In the genomic region with DNA sequence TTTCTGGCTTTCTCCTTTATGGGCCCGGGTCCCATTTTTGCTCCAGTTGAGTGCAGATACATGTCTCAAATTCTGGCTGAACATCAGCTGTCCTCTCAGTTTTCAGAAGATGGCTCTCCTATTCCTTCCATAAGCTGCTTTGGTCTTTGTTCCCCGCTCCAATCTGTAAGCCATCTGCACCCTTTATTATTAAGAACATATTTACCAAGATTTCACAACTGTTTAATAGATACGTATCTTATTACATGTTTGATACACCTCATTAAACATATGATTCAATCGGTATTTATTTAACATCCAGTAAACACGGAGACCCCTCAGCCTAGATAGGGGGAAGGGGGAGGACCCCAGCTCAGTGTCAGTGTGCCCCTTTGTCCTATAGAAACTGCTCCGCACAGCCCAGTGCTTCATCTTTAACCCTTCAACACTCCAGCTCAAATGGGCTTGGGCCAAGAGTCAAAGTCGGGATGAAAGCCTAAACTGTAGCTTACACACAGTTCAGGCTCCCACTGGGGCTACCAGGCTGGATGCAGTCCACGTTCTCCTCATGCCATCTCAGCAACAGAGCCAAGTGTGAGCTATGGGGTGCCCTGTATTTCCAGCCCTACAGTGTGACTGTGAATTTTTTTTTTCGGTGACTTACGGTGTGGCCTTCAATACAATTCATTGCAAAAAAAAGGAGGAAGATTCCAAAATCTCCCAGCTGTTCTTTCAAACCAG, we compare ENCODE assay signal across 1 cellular context.
TF ChIP-seq lines count a peak whose summit lies in the region.

No MANE protein-coding gene starts in this region.

TF ChIP-seq in IMR-90, 13 proteins besides CTCF, POLR2A, EP300 and RAD21 (continued from another document):
- TF ChIP-seq BHLHE40 (IDR thresholded peaks at IDR 0.05; ENCODE audit: low read depth, low read length) (no peak), RFX5 (IDR thresholded peaks at IDR 0.05; ENCODE audit: low read depth, low read length) (no peak), NFE2L2 (IDR thresholded peaks at IDR 0.05; ENCODE audit: low read depth, low read length) (no peak)
- TF ChIP-seq, protein P1, sequence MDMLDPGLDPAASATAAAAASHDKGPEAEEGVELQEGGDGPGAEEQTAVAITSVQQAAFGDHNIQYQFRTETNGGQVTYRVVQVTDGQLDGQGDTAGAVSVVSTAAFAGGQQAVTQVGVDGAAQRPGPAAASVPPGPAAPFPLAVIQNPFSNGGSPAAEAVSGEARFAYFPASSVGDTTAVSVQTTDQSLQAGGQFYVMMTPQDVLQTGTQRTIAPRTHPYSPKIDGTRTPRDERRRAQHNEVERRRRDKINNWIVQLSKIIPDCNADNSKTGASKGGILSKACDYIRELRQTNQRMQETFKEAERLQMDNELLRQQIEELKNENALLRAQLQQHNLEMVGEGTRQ (IDR thresholded peaks at IDR 0.05; ENCODE audit: low read depth, low read length): no peak
- TF ChIP-seq, protein P2, sequence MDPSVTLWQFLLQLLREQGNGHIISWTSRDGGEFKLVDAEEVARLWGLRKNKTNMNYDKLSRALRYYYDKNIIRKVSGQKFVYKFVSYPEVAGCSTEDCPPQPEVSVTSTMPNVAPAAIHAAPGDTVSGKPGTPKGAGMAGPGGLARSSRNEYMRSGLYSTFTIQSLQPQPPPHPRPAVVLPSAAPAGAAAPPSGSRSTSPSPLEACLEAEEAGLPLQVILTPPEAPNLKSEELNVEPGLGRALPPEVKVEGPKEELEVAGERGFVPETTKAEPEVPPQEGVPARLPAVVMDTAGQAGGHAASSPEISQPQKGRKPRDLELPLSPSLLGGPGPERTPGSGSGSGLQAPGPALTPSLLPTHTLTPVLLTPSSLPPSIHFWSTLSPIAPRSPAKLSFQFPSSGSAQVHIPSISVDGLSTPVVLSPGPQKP (IDR thresholded peaks at IDR 0.05; ENCODE audit: borderline replicate concordance, low read depth, low read length): no peak
